In genomic region chr13:102836471-102836870, GRCh38 we compare ENCODE assay signal across 35 cellular contexts.
"Had no signal": no experiment of that assay in that cellular context is flagged by ENCODE, and none has a peak within 500 bp of the region (broad histone marks: within the 10 kb centered on the region; RNA-seq: fewer than 3 reads in every experiment).

No MANE protein-coding gene starts in this region.

- H3K36me3 Mint-ChIP-seq: activated naive CD4-positive, alpha-beta T cell treated with anti-CD3 and anti-CD28 coated beads, Interleukin-2, amount 50 U/mL, for 72 hours had no signal

- H3K27me3 Mint-ChIP-seq: activated B cell treated with CpG ODN at 0.5 μM for 24 hours; activated CD4-positive, alpha-beta memory T cell treated with anti-CD3 and anti-CD28 coated beads for 36 hours; activated CD4-positive, alpha-beta T cell treated with anti-CD3 and anti-CD28 coated beads, Interleukin-2, amount 10 ng/mL, durations not matched to agents 24 days and 14 days; activated CD8-positive, alpha-beta T cell treated with anti-CD3 and anti-CD28 coated beads for 36 hours; activated naive CD8-positive, alpha-beta T cell treated with anti-CD3 and anti-CD28 coated beads for 36 hours; activated T-helper 17 cell treated with anti-CD3 and anti-CD28 coated beads, Interleukin-2, amount 50 U/mL, for 72 hours; T-cell had no signal

- H3K9me3 Mint-ChIP-seq: activated B cell treated with CpG ODN at 0.5 μM for 24 hours; activated CD4-positive, alpha-beta memory T cell treated with anti-CD3 and anti-CD28 coated beads for 36 hours; activated CD4-positive, alpha-beta T cell treated with anti-CD3 and anti-CD28 coated beads, Interleukin-2, amount 10 ng/mL, durations not matched to agents 24 days and 14 days; activated CD8-positive, alpha-beta T cell treated with anti-CD3 and anti-CD28 coated beads for 36 hours; activated naive CD4-positive, alpha-beta T cell treated with anti-CD3 and anti-CD28 coated beads for 36 hours; activated naive CD4-positive, alpha-beta T cell treated with anti-CD3 and anti-CD28 coated beads, Interleukin-2, amount 50 U/mL, for 72 hours; activated naive CD8-positive, alpha-beta T cell treated with anti-CD3 and anti-CD28 coated beads for 36 hours; activated T-cell treated with anti-CD3 and anti-CD28 coated beads, Interleukin-2, amount 50 U/mL, for 4 hours; activated T-cell treated with anti-CD3 and anti-CD28 coated beads, Interleukin-2, amount 50 U/mL, for 72 hours; activated T-helper 1 cell treated with anti-CD3 and anti-CD28 coated beads, Interleukin-12 subunit alpha, Interleukin-12 subunit beta, Interleukin-2, Interleukin-4 antibody, amounts not matched to agents 30 ng/mL and 10 ng/mL and 1 ng/mL, durations not matched to agents 14 hours and 24 hours and 36 hours; activated T-helper 17 cell treated with anti-CD3 and anti-CD28 coated beads, Interleukin-2, amount 50 U/mL, for 72 hours; T-cell; T-helper 2 cell treated with Interferon-gamma antibody and Interleukin-4, amounts not matched to agents 5 μg/mL and 100 μg/mL, for 36 hours had no signal

- H3K4me3 Mint-ChIP-seq: activated B cell treated with CpG ODN at 0.5 μM for 24 hours; activated CD4-positive, alpha-beta memory T cell treated with anti-CD3 and anti-CD28 coated beads for 36 hours; activated CD4-positive, alpha-beta T cell treated with anti-CD3 and anti-CD28 coated beads, Interleukin-2, amount 10 ng/mL, durations not matched to agents 24 days and 14 days; activated CD8-positive, alpha-beta T cell treated with anti-CD3 and anti-CD28 coated beads for 36 hours; activated naive CD4-positive, alpha-beta T cell treated with anti-CD3 and anti-CD28 coated beads for 36 hours; activated naive CD8-positive, alpha-beta T cell treated with anti-CD3 and anti-CD28 coated beads for 36 hours; activated T-cell treated with anti-CD3 and anti-CD28 coated beads, Interleukin-2, amount 50 U/mL, for 4 hours; activated T-cell treated with anti-CD3 and anti-CD28 coated beads, Interleukin-2, amount 50 U/mL, for 72 hours; activated T-helper 1 cell treated with anti-CD3 and anti-CD28 coated beads, Interleukin-12 subunit alpha, Interleukin-12 subunit beta, Interleukin-2, Interleukin-4 antibody, amounts not matched to agents 30 ng/mL and 10 ng/mL and 1 ng/mL, durations not matched to agents 14 hours and 24 hours and 36 hours; activated T-helper 17 cell treated with anti-CD3 and anti-CD28 coated beads, Interleukin-2, amount 50 U/mL, for 72 hours; T-cell; T-helper 2 cell treated with Interferon-gamma antibody and Interleukin-4, amounts not matched to agents 5 μg/mL and 100 μg/mL, for 36 hours had no signal

- ATAC-seq: activated CD8-positive, alpha-beta T cell treated with anti-CD3 and anti-CD28 coated beads for 36 hours; activated naive CD4-positive, alpha-beta T cell treated with anti-CD3 and anti-CD28 coated beads, Interleukin-2, amount 50 U/mL, for 72 hours; activated T-cell treated with anti-CD3 and anti-CD28 coated beads, Interleukin-2, amount 50 U/mL, for 4 hours; activated T-cell treated with anti-CD3 and anti-CD28 coated beads, Interleukin-2, amount 50 U/mL, for 72 hours; activated T-helper 17 cell treated with anti-CD3 and anti-CD28 coated beads, Interleukin-2, amount 50 U/mL, for 72 hours; body of pancreas; T-cell had no signal

- H3K4me3 ChIP-seq: adrenal gland, body of pancreas, breast epithelium had no signal

- H3K4me1 Mint-ChIP-seq: activated B cell treated with CpG ODN at 0.5 μM for 24 hours; activated CD4-positive, alpha-beta T cell treated with anti-CD3 and anti-CD28 coated beads, Interleukin-2, amount 10 ng/mL, durations not matched to agents 24 days and 14 days; activated naive CD8-positive, alpha-beta T cell treated with anti-CD3 and anti-CD28 coated beads for 36 hours; activated T-helper 17 cell treated with anti-CD3 and anti-CD28 coated beads, Interleukin-2, amount 50 U/mL, for 72 hours; T-cell had no signal

- H3K27me3 ChIP-seq: adrenal gland, body of pancreas, brain microvascular endothelial cell, breast epithelium had no signal

- H3K36me3 ChIP-seq: brain microvascular endothelial cell, breast epithelium had no signal

- H3K9me3 ChIP-seq: adrenal gland, body of pancreas, breast epithelium had no signal

- DNase-seq: activated B cell treated with CpG ODN at 0.5 μM for 24 hours; activated CD4-positive, alpha-beta memory T cell treated with anti-CD3 and anti-CD28 coated beads for 36 hours; activated CD4-positive, alpha-beta T cell treated with anti-CD3 and anti-CD28 coated beads for 4 hours; activated CD4-positive, alpha-beta T cell treated with anti-CD3 and anti-CD28 coated beads, Interleukin-2, amount 10 ng/mL, durations not matched to agents 24 days and 14 days; activated CD4-positive, alpha-beta T cell treated with anti-CD3 and anti-CD28 coated beads, Interleukin-2, amount 50 U/mL, for 1 hour; activated CD4-positive, alpha-beta T cell treated with anti-CD3 and anti-CD28 coated beads, Interleukin-2, amount 50 U/mL, for 4 hours; activated CD4-positive, CD25-positive, alpha-beta regulatory T cell treated with anti-CD3 and anti-CD28 coated beads, Interleukin-2, amount 50 U/mL, for 72 hours; activated CD8-positive, alpha-beta memory T cell treated with anti-CD3 and anti-CD28 coated beads, Interleukin-2, amount 50 U/mL, for 4 hours; activated CD8-positive, alpha-beta T cell treated with anti-CD3 and anti-CD28 coated beads for 36 hours; activated effector memory CD4-positive, alpha-beta T cell treated with anti-CD3 and anti-CD28 coated beads, Interleukin-2, amount 50 U/mL, for 16 hours; activated gamma-delta T cell treated with Interleukin-2 at 50 U/mL for 16 hours; activated naive CD4-positive, alpha-beta T cell; activated naive CD4-positive, alpha-beta T cell treated with anti-CD3 and anti-CD28 coated beads for 36 hours; activated naive CD8-positive, alpha-beta T cell treated with anti-CD3 and anti-CD28 coated beads for 36 hours; activated T-cell treated with anti-CD3 and anti-CD28 coated beads for 4 hours; activated T-cell treated with anti-CD3 and anti-CD28 coated beads, Interleukin-2, amount 50 U/mL, for 1 hour; activated T-cell treated with anti-CD3 and anti-CD28 coated beads, Interleukin-2, amount 50 U/mL, for 4 hours; activated T-cell treated with anti-CD3 and anti-CD28 coated beads, Interleukin-2, amount 50 U/mL, for 72 hours; adrenal gland; amniotic stem cell; aorta; body of pancreas; brain microvascular endothelial cell; central memory CD4-positive, alpha-beta T cell; T-cell; T-helper 2 cell; T-helper 9 cell had no signal

- H3K4me1 ChIP-seq: adrenal gland, body of pancreas, breast epithelium had no signal

- FAIRE-seq: astrocyte, TTC549 had no signal

- H3K27ac ChIP-seq: adrenal gland, body of pancreas, brain microvascular endothelial cell, breast epithelium, VCaP had no signal

- H3K27ac Mint-ChIP-seq: activated B cell treated with CpG ODN at 0.5 μM for 24 hours; activated CD4-positive, alpha-beta memory T cell treated with anti-CD3 and anti-CD28 coated beads for 36 hours; activated CD4-positive, alpha-beta T cell treated with anti-CD3 and anti-CD28 coated beads, Interleukin-2, amount 10 ng/mL, durations not matched to agents 24 days and 14 days; activated CD8-positive, alpha-beta T cell treated with anti-CD3 and anti-CD28 coated beads for 36 hours; activated naive CD4-positive, alpha-beta T cell treated with anti-CD3 and anti-CD28 coated beads for 36 hours; activated naive CD8-positive, alpha-beta T cell treated with anti-CD3 and anti-CD28 coated beads for 36 hours; activated T-cell treated with anti-CD3 and anti-CD28 coated beads, Interleukin-2, amount 50 U/mL, for 72 hours; activated T-helper 1 cell treated with anti-CD3 and anti-CD28 coated beads, Interleukin-12 subunit alpha, Interleukin-12 subunit beta, Interleukin-2, Interleukin-4 antibody, amounts not matched to agents 30 ng/mL and 10 ng/mL and 1 ng/mL, durations not matched to agents 14 hours and 24 hours and 36 hours; activated T-helper 17 cell treated with anti-CD3 and anti-CD28 coated beads, Interleukin-2, amount 50 U/mL, for 72 hours; T-cell; T-helper 2 cell treated with Interferon-gamma antibody and Interleukin-4, amounts not matched to agents 5 μg/mL and 100 μg/mL, for 36 hours had no signal
